34 cellular contexts compared by ENCODE assay signal in the genomic region with DNA sequence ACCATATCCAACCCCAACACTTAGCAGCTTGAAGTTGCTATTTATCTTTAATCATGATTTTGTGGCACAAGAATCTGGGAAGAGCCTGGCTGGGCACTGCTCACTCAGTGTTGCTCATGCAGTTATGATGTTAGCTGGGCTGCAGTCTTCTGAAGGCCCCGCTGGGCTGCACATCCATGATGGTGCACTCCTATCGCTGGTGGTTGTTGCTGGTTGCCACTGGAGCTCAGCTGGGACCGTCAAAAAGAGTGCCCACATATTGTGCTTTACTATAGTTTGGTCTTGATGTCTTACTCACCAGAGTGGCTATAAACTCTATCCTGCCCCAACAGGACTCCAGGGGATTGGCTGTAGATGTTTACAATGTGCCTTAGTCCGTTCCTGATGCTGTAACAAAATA.
"Had no signal": no experiment of that assay in that cellular context is flagged by ENCODE, and none has a peak within 500 bp of the region (broad histone marks: within the 10 kb centered on the region; RNA-seq: fewer than 3 reads in every experiment).

No MANE protein-coding gene starts in this region.

- H3K36me3 ChIP-seq: MG63 had no signal

- DNase-seq: Karpas-422, Kasumi-1, MG63, MM.1S, MV-4-11, NCI-H1048, NCI-H1092, NCI-H1092 treated with DMSO at 0.1 percent for 48 hours, NCI-H1105, NCI-H1105 treated with DMSO at 0.1 percent for 48 hours, NCI-H1417, NCI-H1417 treated with DMSO at 0.1 percent for 48 hours, NCI-H1436, NCI-H1436 treated with DMSO at 0.1 percent for 48 hours, NCI-H146, NCI-H1694, NCI-H1694 treated with DMSO at 0.1 percent for 48 hours, NCI-H187, NCI-H187 treated with DMSO at 0.1 percent for 48 hours, NCI-H1930, NCI-H2029, NCI-H2029 treated with DMSO at 0.1 percent for 48 hours, NCI-H2081, NCI-H2081 treated with DMSO at 0.1 percent for 48 hours, NCI-H2107, NCI-H2171, NCI-H2171 treated with DMSO at 0.1 percent for 48 hours, NCI-H2227 treated with DMSO at 0.1 percent for 48 hours, NCI-H226, NCI-H345, NCI-H446, NCI-H446 treated with DMSO at 0.1 percent for 48 hours, NCI-H510A, NCI-H510A treated with DMSO at 0.1 percent for 48 hours had no signal

- H3K9me3 ChIP-seq: MG63 had no signal

- H3K4me3 ChIP-seq: MG63 had no signal

- H3K27me3 ChIP-seq: MG63 had no signal
